In the genomic region with DNA sequence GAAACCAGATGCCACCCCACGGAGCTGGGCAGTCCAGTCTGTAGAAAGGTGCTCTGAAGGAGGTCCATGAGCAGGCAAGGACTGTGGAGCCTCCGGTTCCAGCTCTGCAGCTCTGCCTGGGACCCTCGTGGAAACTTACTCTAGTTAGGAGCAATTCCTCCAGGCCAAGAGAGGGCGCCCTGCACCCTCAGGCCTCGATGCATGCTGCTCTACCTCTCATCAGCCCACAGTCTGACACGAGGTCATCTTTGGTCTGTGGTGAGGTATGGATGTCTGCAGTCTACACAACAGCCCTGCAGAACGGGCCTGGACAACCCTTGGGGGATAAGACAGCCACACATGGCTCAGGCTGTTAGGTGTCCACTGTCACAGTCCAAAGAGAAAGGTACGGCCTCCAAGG, we compare ENCODE assay signal across 12 cellular contexts. TPM values are rescaled to one million over a fixed set of nuclear protein-coding genes. Genes with fewer than 3 reads are reported as not detected.
DNase-seq lines count a peak whose midpoint lies in the region; ATAC-seq and TF ChIP-seq lines count a peak whose summit lies in the region.
"Had no signal": no experiment of that assay in that cellular context is flagged by ENCODE, and none has a peak within 500 bp of the region (broad histone marks: within the 10 kb centered on the region; RNA-seq: fewer than 3 reads in every experiment).

No MANE protein-coding gene starts in this region.

- in situ Hi-C loops in SK-MEL-5 (cut with HindIII; ENCODE audit: low pct_unique_long_range_greater_than_20kb, low sequenced_read_pairs), result no loop called here

- POLR2A ChIA-PET in HEK293T (lab: Yijun Ruan, JAX), result no interaction called here

- intact Hi-C loops in right cardiac atrium (cut with DNase I) (no loop called here), dorsolateral prefrontal cortex (cut with DNase I) (no loop called here), Right ventricle myocardium superior (cut with DNase I) (no loop called here)

- TF ChIP-seq CTCF in GM12864 (IDR thresholded peaks at IDR 0.05; ENCODE audit: low read depth, low read length, missing control alignments), result peak; percentile 28
- TF ChIP-seq CTCF in dorsolateral prefrontal cortex (IDR thresholded peaks at IDR 0.05 in 54 of 56, conservative IDR thresholded peaks at IDR 0.05 in 2 of 56; ENCODE audit: low read depth in 1 of 56, partially characterized antibody in 56 of 56), result peak in 8 of 56 donors; percentile 6 to 23 (median 17)

- CTCF ChIA-PET in HEK293T (lab: Yijun Ruan, JAX), result interaction anchor here (0.5 to 1.2 kb wide), 4 partner anchors 8 to 1589 kb away, joined by 3 to 4 read pairs (median 3); no protein-coding TSS in a partner anchor

- H3K27me3 ChIP-seq in right cardiac atrium (ENCODE audit: control insufficient read depth, insufficient read depth) (no peaks in the 10 kb centered on the region), dorsolateral prefrontal cortex (no peaks in the 10 kb centered on the region)
- H3K27me3 ChIP-seq: suprapubic skin had no signal

- no peaks in the 10 kb centered on the region for H3K9me3 ChIP-seq in right cardiac atrium (ENCODE audit: control insufficient read depth, low read length)
- H3K9me3 ChIP-seq: suprapubic skin had no signal

- WGBS in right cardiac atrium, result 86% methylated on average over 8 of the region's 8 CpGs

- no peak for DNase-seq in GM12864 (ENCODE audit: low read depth)
- DNase-seq in HEK293T (ENCODE audit: extremely low spot score), result no peak
- DNase-seq in SK-MEL-5 (ENCODE audit: low read depth, low spot score), result peak; percentile 51
- DNase-seq in iPS DF 4.7 (ENCODE audit: extremely low read depth, low spot score), result peak; percentile 28
- DNase-seq in activated effector memory CD4-positive, alpha-beta T cell treated with anti-CD3 and anti-CD28 coated beads, Interleukin-2, amount 50 U/mL, for 16 hours, result no peak
- DNase-seq in right cardiac atrium, result no peak
- no peak for DNase-seq in dorsolateral prefrontal cortex
- no peak for DNase-seq in Right ventricle myocardium superior
- DNase-seq: COR-L47, NCI-H1105 treated with DMSO at 0.1 percent for 48 hours, T1000 had no signal

- H3K27ac ChIP-seq in right cardiac atrium (ENCODE audit: low read length), result no peak overlapping the region
- H3K27ac ChIP-seq in dorsolateral prefrontal cortex, result peak overlapping the region in 1 of 59 donors; percentile 29
- H3K27ac ChIP-seq: suprapubic skin had no signal

- ATAC-seq in right cardiac atrium (no peak), Right ventricle myocardium superior (ENCODE audit: poor library complexity) (no peak)

- H3K4me3 ChIP-seq in GM12864 (ENCODE audit: low read depth, low read length), result no peak overlapping the region
- H3K4me3 ChIP-seq in right cardiac atrium (ENCODE audit: low read length), result no peak overlapping the region
- no peak overlapping the region for H3K4me3 ChIP-seq in dorsolateral prefrontal cortex
- H3K4me3 ChIP-seq: suprapubic skin had no signal

- H3K4me1 ChIP-seq in right cardiac atrium (ENCODE audit: control insufficient read depth, insufficient read depth, low read length), result no peaks in the 10 kb centered on the region
- H3K4me1 ChIP-seq: suprapubic skin had no signal

TF ChIP-seq in HEK293T, 16 proteins besides CTCF, POLR2A, EP300 and RAD21:
- TF ChIP-seq L3MBTL2 (conservative IDR thresholded peaks at IDR 0.05), result peak; percentile 71
- TF ChIP-seq NFRKB (IDR thresholded peaks at IDR 0.05), result no peak

RNA-seq across cellular contexts. Expression of a gene that starts 50.6 kb away (rescaled TPM):
- total RNA-seq in SK-MEL-5 (2014; rRNA removed; shearing (Covaris generic)), result 17.2 and 18.3 TPM in 2 replicates
- polyA plus RNA-seq in SK-MEL-5 (2015; cell fraction: cytosol; rRNA removed), result 14.3 and 15.7 TPM in 2 replicates
- polyA plus RNA-seq in SK-MEL-5 (2015; cell fraction: nucleus; rRNA removed), result 5.5 and 6.0 TPM in 2 replicates
- 10 to 100 TPM in 3 of 4 donors, 1 to 10 TPM in 1; 9.9 to 11.4 (median 10.8) TPM for total RNA-seq in right cardiac atrium
- polyA plus RNA-seq in right cardiac atrium, result 8.1 TPM
- 10 to 100 TPM in 56 of 120 experiments, 1 to 10 TPM in 64; 7.7 to 14.5 (median 9.9) TPM for total RNA-seq in dorsolateral prefrontal cortex
- 8.6 TPM for total RNA-seq in Right ventricle myocardium superior

Comparison
In these comparisons a context has a peak if more than half of its experiments do, and no peak if none do; other contexts are left out.
1. DNase-seq: peak in SK-MEL-5 (single experiment) and iPS DF 4.7 (single experiment); none in GM12864 (single experiment), HEK293T (single experiment), activated effector memory CD4-positive, alpha-beta T cell treated with anti-CD3 and anti-CD28 coated beads, Interleukin-2, amount 50 U/mL, for 16 hours (single experiment), right cardiac atrium (0 of 3), dorsolateral prefrontal cortex (0 of 10) and Right ventricle myocardium superior (single experiment).